10 cellular contexts compared by ENCODE assay signal in the genomic region with DNA sequence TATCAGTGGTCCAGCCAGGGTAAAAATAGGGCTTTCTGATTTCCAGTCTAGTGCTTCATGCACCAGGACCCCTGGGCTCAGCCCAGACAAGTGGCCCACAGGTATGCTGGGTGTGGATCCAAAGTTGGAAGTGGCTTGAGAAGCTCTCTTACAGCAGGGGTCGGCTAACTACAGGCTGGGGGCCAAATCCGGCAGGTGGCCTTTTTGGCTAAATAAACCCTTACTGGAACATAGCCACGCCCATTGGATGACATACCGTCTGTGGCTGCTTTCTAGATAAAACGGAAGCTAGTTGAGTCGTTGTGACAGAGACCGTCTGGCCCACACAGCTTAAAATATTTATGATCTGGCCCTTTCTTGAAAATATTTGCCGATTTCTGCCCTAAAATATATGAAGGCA.
DNase-seq lines count a peak whose midpoint lies in the region; ATAC-seq, FAIRE-seq and TF ChIP-seq lines count a peak whose summit lies in the region.
"Had no signal": no experiment of that assay in that cellular context is flagged by ENCODE, and none has a peak within 500 bp of the region (broad histone marks: within the 10 kb centered on the region; RNA-seq: fewer than 3 reads in every experiment).

No MANE protein-coding gene starts in this region.

- H3K36me3 ChIP-seq in kidney (ENCODE audit: control insufficient read depth in 1 of 2, insufficient read depth in 2 of 2, low read length in 2 of 2) (no peaks in the 10 kb centered on the region), PC-9 (ENCODE audit: low read depth) (no peaks in the 10 kb centered on the region), GM23338 (ENCODE audit: insufficient read depth) (no peaks in the 10 kb centered on the region)

- no peaks in the 10 kb centered on the region for H3K9me3 Mint-ChIP-seq in GM23338
- H3K9me3 Mint-ChIP-seq: activated naive CD8-positive, alpha-beta T cell treated with anti-CD3 and anti-CD28 coated beads, Interleukin-2, amount 50 U/mL, for 24 hours had no signal

- H3K27ac ChIP-seq in kidney (ENCODE audit: low read depth in 2 of 2, low read length in 2 of 2): no peak overlapping the region
- no peak overlapping the region for H3K27ac ChIP-seq in PC-9
- no peak overlapping the region for H3K27ac ChIP-seq in GM23338 (ENCODE audit: low read depth)

- no peak overlapping the region for H3K9ac ChIP-seq in kidney (ENCODE audit: low read length in 2 of 2)

- no peak for FAIRE-seq in kidney (lab: Jason Lieb, UNC)

- BruUV-seq in PC-9 (replicated peaks; lab: Mats Ljungman, UMichigan): no TSS peak

- CTCF ChIA-PET in PC-9 (lab: Charles Lee): no interaction called here

- H3K4me1 ChIP-seq in kidney (ENCODE audit: control insufficient read depth in 1 of 2, insufficient read depth in 1 of 2, low read depth in 1 of 2, low read length in 2 of 2) (no peaks in the 10 kb centered on the region), PC-9 (replicated peaks; ENCODE audit: insufficient read depth) (no peaks in the 10 kb centered on the region), GM23338 (ENCODE audit: insufficient read depth) (no peaks in the 10 kb centered on the region; the same call in 1 of the 2 replicates)

- no peak overlapping the region for H3K4me3 Mint-ChIP-seq in GM23338
- H3K4me3 Mint-ChIP-seq: activated naive CD8-positive, alpha-beta T cell treated with anti-CD3 and anti-CD28 coated beads, Interleukin-2, amount 50 U/mL, for 24 hours had no signal

- H3F3A ChIP-seq in PC-9 (ENCODE audit: insufficient read depth, low read depth): no peaks in the 10 kb centered on the region
- no peaks in the 10 kb centered on the region for H3F3A ChIP-seq in GM23338 (replicated peaks; ENCODE audit: low read depth)

- H3K9me2 ChIP-seq in PC-9 (ENCODE audit: insufficient read depth): no peaks in the 10 kb centered on the region
- H3K9me2 ChIP-seq in GM23338 (ENCODE audit: insufficient read depth): no peaks in the 10 kb centered on the region

- H2AFZ ChIP-seq in PC-9 (no peak overlapping the region), GM23338 (no peak overlapping the region)

- ATAC-seq in GM21786 (IDR thresholded peaks at IDR 0.05; ENCODE audit: unreplicated experiment): no peak
- ATAC-seq in GM19395 (IDR thresholded peaks at IDR 0.05; ENCODE audit: unreplicated experiment): no peak
- no peak for ATAC-seq in GM23338
- ATAC-seq: HCT116 had no signal

- DNase-seq in EH (ENCODE audit: low read depth) (peak; percentile 4), NCI-H1092 (lab: John Stamatoyannopoulos, UW) (peak; percentile 56), SHP77 treated with DMSO at 0.1 percent for 48 hours (lab: John Stamatoyannopoulos, UW) (peak; percentile 84), kidney (peak; percentile 39), PC-9 (no peak), GM23338 (ENCODE audit: low spot score) (no peak)
- DNase-seq: activated naive CD8-positive, alpha-beta T cell treated with anti-CD3 and anti-CD28 coated beads, Interleukin-2, amount 50 U/mL, for 24 hours had no signal

- peaks cover 12% of the 10 kb centered on the region for H3K27me3 Mint-ChIP-seq in GM23338 (ENCODE audit: insufficient read depth, low read depth, poor library complexity)
- H3K27me3 Mint-ChIP-seq: activated naive CD8-positive, alpha-beta T cell treated with anti-CD3 and anti-CD28 coated beads, Interleukin-2, amount 50 U/mL, for 24 hours had no signal

- H3K27me3 ChIP-seq in PC-9 (ENCODE audit: insufficient read depth, low read depth): peaks cover 94% of the 10 kb centered on the region
- no peaks in the 10 kb centered on the region for H3K27me3 ChIP-seq in GM23338 (ENCODE audit: insufficient read depth)

- no peak overlapping the region for H3K4me3 ChIP-seq in kidney (ENCODE audit: low read length in 2 of 2)
- H3K4me3 ChIP-seq in PC-9: no peak overlapping the region
- no peak overlapping the region for H3K4me3 ChIP-seq in GM23338

- no peaks in the 10 kb centered on the region for H3K36me3 Mint-ChIP-seq in GM23338 (ENCODE audit: low read depth)

- H3K27ac Mint-ChIP-seq in GM23338: no peak overlapping the region
- H3K27ac Mint-ChIP-seq: activated naive CD8-positive, alpha-beta T cell treated with anti-CD3 and anti-CD28 coated beads, Interleukin-2, amount 50 U/mL, for 24 hours had no signal

- H3K9me3 ChIP-seq in kidney (ENCODE audit: control insufficient read depth in 1 of 2, low read length in 2 of 2): no peaks in the 10 kb centered on the region
- H3K9me3 ChIP-seq in PC-9 (ENCODE audit: insufficient read depth, low read depth): no peaks in the 10 kb centered on the region

- no peak for TF ChIP-seq CTCF in kidney (IDR thresholded peaks at IDR 0.05; ENCODE audit: borderline replicate concordance, extremely low read depth, insufficient read depth)
- TF ChIP-seq CTCF in PC-9 (conservative IDR thresholded peaks at IDR 0.05): no peak
- TF ChIP-seq CTCF in GM23338 (conservative IDR thresholded peaks at IDR 0.05; ENCODE audit: low read depth in 2 of 2): no peak

- POLR2A ChIA-PET in PC-9 (lab: Charles Lee; ENCODE audit: unreplicated experiment): interaction anchor here (0.7 kb wide), 1 partner anchor 815 kb away, joined by 3 read pairs; no protein-coding TSS in a partner anchor

- no peak overlapping the region for H3K4me2 ChIP-seq in PC-9
- H3K4me2 ChIP-seq in GM23338: no peak overlapping the region

- H3K79me2 ChIP-seq in PC-9 (ENCODE audit: low read depth): no peaks in the 10 kb centered on the region
- H3K79me2 ChIP-seq in GM23338 (replicated peaks; ENCODE audit: insufficient read depth): no peaks in the 10 kb centered on the region

- intact Hi-C loops in kidney (cut with DNase I) (loop anchor here (5.0 kb wide), 1 partner anchor 281 kb away; no protein-coding TSS in a partner anchor), PC-9 (cut with micrococcal nuclease; ENCODE audit: unreplicated experiment) (no loop called here)

- no peaks in the 10 kb centered on the region for H4K20me1 ChIP-seq in PC-9 (ENCODE audit: insufficient read depth)
- no peaks in the 10 kb centered on the region for H4K20me1 ChIP-seq in GM23338 (replicated peaks; ENCODE audit: insufficient read depth)

- peaks cover 12% of the 10 kb centered on the region for H3K4me1 Mint-ChIP-seq in GM23338

TF ChIP-seq in GM23338, 12 proteins besides CTCF, POLR2A, EP300 and RAD21 (continues in another document):
- no peak for TF ChIP-seq NANOG (IDR thresholded peaks at IDR 0.05; ENCODE audit: borderline replicate concordance)
- TF ChIP-seq, protein P1, sequence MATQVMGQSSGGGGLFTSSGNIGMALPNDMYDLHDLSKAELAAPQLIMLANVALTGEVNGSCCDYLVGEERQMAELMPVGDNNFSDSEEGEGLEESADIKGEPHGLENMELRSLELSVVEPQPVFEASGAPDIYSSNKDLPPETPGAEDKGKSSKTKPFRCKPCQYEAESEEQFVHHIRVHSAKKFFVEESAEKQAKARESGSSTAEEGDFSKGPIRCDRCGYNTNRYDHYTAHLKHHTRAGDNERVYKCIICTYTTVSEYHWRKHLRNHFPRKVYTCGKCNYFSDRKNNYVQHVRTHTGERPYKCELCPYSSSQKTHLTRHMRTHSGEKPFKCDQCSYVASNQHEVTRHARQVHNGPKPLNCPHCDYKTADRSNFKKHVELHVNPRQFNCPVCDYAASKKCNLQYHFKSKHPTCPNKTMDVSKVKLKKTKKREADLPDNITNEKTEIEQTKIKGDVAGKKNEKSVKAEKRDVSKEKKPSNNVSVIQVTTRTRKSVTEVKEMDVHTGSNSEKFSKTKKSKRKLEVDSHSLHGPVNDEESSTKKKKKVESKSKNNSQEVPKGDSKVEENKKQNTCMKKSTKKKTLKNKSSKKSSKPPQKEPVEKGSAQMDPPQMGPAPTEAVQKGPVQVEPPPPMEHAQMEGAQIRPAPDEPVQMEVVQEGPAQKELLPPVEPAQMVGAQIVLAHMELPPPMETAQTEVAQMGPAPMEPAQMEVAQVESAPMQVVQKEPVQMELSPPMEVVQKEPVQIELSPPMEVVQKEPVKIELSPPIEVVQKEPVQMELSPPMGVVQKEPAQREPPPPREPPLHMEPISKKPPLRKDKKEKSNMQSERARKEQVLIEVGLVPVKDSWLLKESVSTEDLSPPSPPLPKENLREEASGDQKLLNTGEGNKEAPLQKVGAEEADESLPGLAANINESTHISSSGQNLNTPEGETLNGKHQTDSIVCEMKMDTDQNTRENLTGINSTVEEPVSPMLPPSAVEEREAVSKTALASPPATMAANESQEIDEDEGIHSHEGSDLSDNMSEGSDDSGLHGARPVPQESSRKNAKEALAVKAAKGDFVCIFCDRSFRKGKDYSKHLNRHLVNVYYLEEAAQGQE (IDR thresholded peaks at IDR 0.05; ENCODE audit: unreplicated experiment): no peak

Comparison
In these comparisons a context has a peak if more than half of its experiments do, and no peak if none do; other contexts are left out.
1. DNase-seq: peak in EH (single experiment), NCI-H1092 (single experiment), SHP77 treated with DMSO at 0.1 percent for 48 hours (single experiment) and kidney (single experiment); none in PC-9 (0 of 2) and GM23338 (single experiment).